9 cellular contexts compared by ENCODE assay signal in genomic region chr1:1895050-1895398, GRCh38. TPM values are rescaled to one million over a fixed set of nuclear protein-coding genes. Genes with fewer than 3 reads are reported as not detected.
A peak's percentile ranks its signal among the peaks of the same experiment; 100 is the strongest.
DNase-seq lines count a peak whose midpoint lies in the region; ATAC-seq and TF ChIP-seq lines count a peak whose summit lies in the region.
"Had no signal": no experiment of that assay in that cellular context is flagged by ENCODE, and none has a peak within 500 bp of the region (broad histone marks: within the 10 kb centered on the region; RNA-seq: fewer than 3 reads in every experiment).

No MANE protein-coding gene starts in this region.

- POLR2A ChIA-PET in CD4-positive, alpha-beta T cell (lab: Charles Lee), result interaction anchor here (0.9 kb wide), 1 partner anchor 14 kb away, joined by 5 read pairs; no protein-coding TSS in a partner anchor

- TF ChIP-seq POLR2A in tibial nerve (IDR thresholded peaks at IDR 0.05), result no peak

- intact Hi-C loops in CD4-positive, alpha-beta T cell (cut with DNase I, micrococcal nuclease), result no loop called here
- intact Hi-C loops in upper lobe of right lung (cut with DNase I), result loop anchor here (10.0 kb wide), 1 partner anchor 140 kb away; no protein-coding TSS in a partner anchor

- no peaks in the 10 kb centered on the region for H3K9me3 Mint-ChIP-seq in CD4-positive, alpha-beta T cell
- H3K9me3 Mint-ChIP-seq in IgD-negative memory B cell, result no peaks in the 10 kb centered on the region
- H3K9me3 Mint-ChIP-seq in brain, result peaks cover 0 to 3% (median 0%) of the 10 kb centered on the region in 5 experiments
- no peaks in the 10 kb centered on the region for H3K9me3 Mint-ChIP-seq in progenitor cell of endocrine pancreas (ENCODE audit: low read depth)

- peaks cover 33% of the 10 kb centered on the region for H3K4me1 Mint-ChIP-seq in CD4-positive, alpha-beta T cell (ENCODE audit: low read depth)
- H3K4me1 Mint-ChIP-seq in IgD-negative memory B cell (peaks cover 17 to 33% (median 27%) of the 10 kb centered on the region in 3 donors), brain (peaks cover 43% of the 10 kb centered on the region), progenitor cell of endocrine pancreas (ENCODE audit: low read depth) (peaks cover 16% of the 10 kb centered on the region)

- peak overlapping the region; percentile 79 for H3K4me3 Mint-ChIP-seq in CD4-positive, alpha-beta T cell
- peak overlapping the region; percentile 22 to 90 (median 76) for H3K4me3 Mint-ChIP-seq in IgD-negative memory B cell
- peak overlapping the region in 4 of 5 experiments; percentile 12 to 66 (median 41) for H3K4me3 Mint-ChIP-seq in brain
- peak overlapping the region; percentile 45 for H3K4me3 Mint-ChIP-seq in progenitor cell of endocrine pancreas (ENCODE audit: low read depth)

- ATAC-seq in CD4-positive, alpha-beta T cell (ENCODE audit: poor library complexity), result no peak
- ATAC-seq in upper lobe of right lung, result no peak

- H3K36me3 ChIP-seq in tibial nerve, result no peaks in the 10 kb centered on the region
- H3K36me3 ChIP-seq in upper lobe of right lung, result no peaks in the 10 kb centered on the region

- no peaks in the 10 kb centered on the region for H3K27me3 ChIP-seq in CD4-positive, alpha-beta T cell (ENCODE audit: control insufficient read depth, insufficient read depth, low read length)
- H3K27me3 ChIP-seq in tibial nerve (peaks cover 0 to 22% of the 10 kb centered on the region in 2 donors), upper lobe of right lung (no peaks in the 10 kb centered on the region)

- WGBS in tibial nerve, 2 donors, result 23 to 44% methylated on average over 10 of the region's 10 CpGs

- H3K36me3 Mint-ChIP-seq in CD4-positive, alpha-beta T cell (ENCODE audit: low read depth), result peaks cover 5% of the 10 kb centered on the region
- H3K36me3 Mint-ChIP-seq in IgD-negative memory B cell (peaks cover 3% of the 10 kb centered on the region), brain (no peaks in the 10 kb centered on the region), progenitor cell of endocrine pancreas (ENCODE audit: insufficient read depth) (no peaks in the 10 kb centered on the region)

- TF ChIP-seq CTCF in CD4-positive, alpha-beta T cell (IDR thresholded peaks at IDR 0.05), result no peak
- no peak for TF ChIP-seq CTCF in brain (conservative IDR thresholded peaks at IDR 0.05)
- no peak for TF ChIP-seq CTCF in progenitor cell of endocrine pancreas (IDR thresholded peaks at IDR 0.05; ENCODE audit: unreplicated experiment)
- no peak for TF ChIP-seq CTCF in tibial nerve (IDR thresholded peaks at IDR 0.05)
- TF ChIP-seq CTCF in upper lobe of right lung (IDR thresholded peaks at IDR 0.05), result no peak

- CTCF ChIA-PET in CD4-positive, alpha-beta T cell (lab: Charles Lee), result interaction anchor here (1.2 kb wide), 1 partner anchor 11 kb away, joined by 3 read pairs; no protein-coding TSS in a partner anchor

- H3K4me1 ChIP-seq in tibial nerve, result peaks cover 0 to 39% (median 30%) of the 10 kb centered on the region in 4 donors
- peaks cover 11% of the 10 kb centered on the region for H3K4me1 ChIP-seq in upper lobe of right lung

- TF ChIP-seq EP300 in tibial nerve (IDR thresholded peaks at IDR 0.05), result no peak

- no peak overlapping the region for H3K27ac ChIP-seq in CD4-positive, alpha-beta T cell (ENCODE audit: low read depth, low read length)
- H3K27ac ChIP-seq in tibial nerve (peak overlapping the region in 1 of 4 donors; percentile 68), upper lobe of right lung (no peak overlapping the region)

- H3K27me3 Mint-ChIP-seq in CD4-positive, alpha-beta T cell, result peaks cover 3% of the 10 kb centered on the region
- H3K27me3 Mint-ChIP-seq in IgD-negative memory B cell (peaks cover 7% of the 10 kb centered on the region), brain (peaks cover 3% of the 10 kb centered on the region), progenitor cell of endocrine pancreas (peaks cover 12% of the 10 kb centered on the region)

- peak overlapping the region in 1 of 4 donors; percentile 15 for H3K4me3 ChIP-seq in tibial nerve
- no peak overlapping the region for H3K4me3 ChIP-seq in upper lobe of right lung

- DNase-seq in CD4-positive, alpha-beta T cell, result no peak
- DNase-seq in progenitor cell of endocrine pancreas (ENCODE audit: low spot score, unreplicated experiment), result no peak
- DNase-seq in tibial nerve (ENCODE audit: low spot score in 2 of 2), result no peak
- DNase-seq in upper lobe of right lung, result no peak
- DNase-seq in NCI-H1436 treated with DMSO at 0.1 percent for 48 hours (lab: John Stamatoyannopoulos, UW), result no peak
- DNase-seq in NCI-H526 (lab: John Stamatoyannopoulos, UW), result no peak
- DNase-seq: activated gamma-delta T cell had no signal

- H3K27ac Mint-ChIP-seq in CD4-positive, alpha-beta T cell, result peak overlapping the region; percentile 81
- H3K27ac Mint-ChIP-seq in IgD-negative memory B cell (peak overlapping the region in 2 of 3 donors; percentile 53 to 95), brain (peak overlapping the region; percentile 47 to 97 (median 88)), progenitor cell of endocrine pancreas (peak overlapping the region; percentile 11)

- no peaks in the 10 kb centered on the region for H3K9me3 ChIP-seq in CD4-positive, alpha-beta T cell (ENCODE audit: control insufficient read depth, low read length)
- H3K9me3 ChIP-seq in tibial nerve (no peaks in the 10 kb centered on the region), upper lobe of right lung (no peaks in the 10 kb centered on the region)

RNA-seq across cellular contexts. Expression of gene GNB1, which starts 4.1 kb away (rescaled TPM):
- total RNA-seq in CD4-positive, alpha-beta T cell, result 100 to 1,000 TPM; 138 to 149 TPM
- polyA plus RNA-seq in IgD-negative memory B cell (40.0 TPM), brain (ENCODE audit: insufficient read depth, low read depth, low replicate concordance) (689 TPM)
- total RNA-seq in progenitor cell of endocrine pancreas (327 TPM in 2 replicates), tibial nerve (100 to 1,000 TPM; 150 to 191 (median 159) TPM), upper lobe of right lung (328 TPM)

RNA-seq across cellular contexts. Expression of gene CALML6, which starts 20.0 kb away (rescaled TPM):
- total RNA-seq in CD4-positive, alpha-beta T cell, result under 1 TPM; 0.47 to 0.69 TPM
- polyA plus RNA-seq in IgD-negative memory B cell (not detected), brain (ENCODE audit: insufficient read depth, low read depth, low replicate concordance) (0.27 TPM)
- total RNA-seq in progenitor cell of endocrine pancreas (1.1 and 1.5 TPM in 2 replicates), tibial nerve (under 1 TPM in 2 of 4 donors, not detected in 2; 0.42 to 0.78 TPM), upper lobe of right lung (0.90 TPM)

RNA-seq across cellular contexts. Expression of gene TMEM52, which starts 24.1 kb away (rescaled TPM):
- total RNA-seq in CD4-positive, alpha-beta T cell, result 1 to 10 TPM in 1 of 2 experiments, under 1 TPM in 1; 0.49 to 1.9 TPM
- polyA plus RNA-seq in IgD-negative memory B cell (not detected), brain (ENCODE audit: insufficient read depth, low read depth, low replicate concordance) (6.5 TPM)
- total RNA-seq in progenitor cell of endocrine pancreas (1.8 and 1.9 TPM in 2 replicates), tibial nerve (1 to 10 TPM in 1 of 4 donors, not detected in 3; 1.0 TPM), upper lobe of right lung (1.5 TPM)

Comparison
In these comparisons a context has a peak if more than half of its experiments do, and no peak if none do; other contexts are left out.
1. H3K27ac Mint-ChIP-seq: peak in every context shown above with its lines; median percentile 88 in brain; 81 in CD4-positive, alpha-beta T cell; 74 in IgD-negative memory B cell; 11 in progenitor cell of endocrine pancreas.